ENCODE assay signal across 8 cellular contexts in genomic region chr20:63657937-63658748, GRCh38. TPM values are rescaled to one million over a fixed set of nuclear protein-coding genes. Genes with fewer than 3 reads are reported as not detected.
A peak's percentile ranks its signal among the peaks of the same experiment; 100 is the strongest.
DNase-seq lines count a peak whose midpoint lies in the region; ATAC-seq and TF ChIP-seq lines count a peak whose summit lies in the region.

Gene RTEL1, plus strand, starts transcription at chr20:63658312. Its CDS starts 1,091 bp downstream, at chr20:63659403.

- CTCF ChIA-PET in activated CD4-positive, alpha-beta memory T cell treated with anti-CD3 and anti-CD28 coated beads for 36 hours (lab: Charles Lee): interaction anchor here (0.8 to 1.6 kb wide), 9 partner anchors 11 to 323 kb away, joined by 3 to 11 read pairs (median 4); partner anchors contain the start of genes ARFRP1, GMEB2, PRPF6 and PTK6

- DNase-seq in CD1c-positive myeloid dendritic cell (ENCODE audit: extremely low spot score): peak; percentile 94
- peak; percentile 73 for DNase-seq in NCI-H82 treated with DMSO at 0.1 percent for 48 hours (lab: John Stamatoyannopoulos, UW; ENCODE audit: unreplicated experiment)
- DNase-seq in activated CD4-positive, alpha-beta memory T cell treated with anti-CD3 and anti-CD28 coated beads for 36 hours: peak; percentile 92
- DNase-seq in right lobe of liver: peak; percentile 94 to 95 (median 94)
- DNase-seq in stimulated activated CD4-positive, alpha-beta T cell treated with anti-CD3 and anti-CD28 coated beads, Interleukin-4, amount 100 ng/mL, for 4 hours: peak; percentile 82 to 85

- peaks cover 29% of the 10 kb centered on the region for H3K4me1 Mint-ChIP-seq in activated CD4-positive, alpha-beta memory T cell treated with anti-CD3 and anti-CD28 coated beads for 36 hours (ENCODE audit: low read depth)

- H3K4me3 ChIP-seq in duodenal mucosa (ENCODE audit: low read depth in 1 of 2, low read length in 2 of 2) (peak within 1 kb of the TSS; percentile 85 to 88), right lobe of liver (peak within 1 kb of the TSS; percentile 65 to 94 (median 68))

- intact Hi-C loops in activated CD4-positive, alpha-beta memory T cell treated with anti-CD3 and anti-CD28 coated beads for 36 hours (cut with micrococcal nuclease): loop anchor here (5.0 kb wide), 1 partner anchor 79 kb away; the partner anchor contains the start of genes LIME1 and SLC2A4RG
- intact Hi-C loops in right lobe of liver (cut with DNase I): no loop called here

- ATAC-seq in GM19397 (IDR thresholded peaks at IDR 0.05; ENCODE audit: unreplicated experiment) (peak; percentile 84), HG03565 (IDR thresholded peaks at IDR 0.05; ENCODE audit: unreplicated experiment) (peak; percentile 74), right lobe of liver (peak; percentile 94 to 98 (median 96))

- H3K9me3 ChIP-seq in duodenal mucosa (ENCODE audit: control insufficient read depth in 1 of 2, low read length in 2 of 2) (no peaks in the 10 kb centered on the region), right lobe of liver (no peaks in the 10 kb centered on the region)

- peaks cover 15% of the 10 kb centered on the region for H3K36me3 Mint-ChIP-seq in activated CD4-positive, alpha-beta memory T cell treated with anti-CD3 and anti-CD28 coated beads for 36 hours

- H3K27ac Mint-ChIP-seq in activated CD4-positive, alpha-beta memory T cell treated with anti-CD3 and anti-CD28 coated beads for 36 hours: peak within 1 kb of the TSS; percentile 93

- H3K9ac ChIP-seq in duodenal mucosa (ENCODE audit: low read depth in 1 of 2, low read length in 2 of 2): peak within 1 kb of the TSS; percentile 75 to 78

- 3% methylated on average over 8 of the region's 73 CpGs for WGBS in right lobe of liver (ENCODE audit: insufficient coverage, low coverage, low lambda C conversion rate, missing lambda C conversion rate)

- H3K27me3 ChIP-seq in duodenal mucosa (ENCODE audit: control insufficient read depth in 1 of 2, insufficient read depth in 2 of 2, low read length in 2 of 2): peaks cover 3 to 14% of the 10 kb centered on the region in 2 donors
- no peaks in the 10 kb centered on the region for H3K27me3 ChIP-seq in right lobe of liver

- peaks cover 7 to 24% of the 10 kb centered on the region in 2 donors for H3K4me1 ChIP-seq in duodenal mucosa (ENCODE audit: control insufficient read depth in 1 of 2, insufficient read depth in 2 of 2, low read length in 2 of 2)
- peaks cover 0 to 17% (median 6%) of the 10 kb centered on the region in 4 donors for H3K4me1 ChIP-seq in right lobe of liver

- H3K9me3 Mint-ChIP-seq in activated CD4-positive, alpha-beta memory T cell treated with anti-CD3 and anti-CD28 coated beads for 36 hours: no peaks in the 10 kb centered on the region

- H3K36me3 ChIP-seq in duodenal mucosa (ENCODE audit: control insufficient read depth in 1 of 2, insufficient read depth in 2 of 2, low read length in 2 of 2) (peaks cover 3 to 25% of the 10 kb centered on the region in 2 donors), right lobe of liver (peaks cover 0 to 11% (median 3%) of the 10 kb centered on the region in 4 donors)

- H3K27me3 Mint-ChIP-seq in activated CD4-positive, alpha-beta memory T cell treated with anti-CD3 and anti-CD28 coated beads for 36 hours: no peaks in the 10 kb centered on the region

- no peak for TF ChIP-seq POLR2A in right lobe of liver (IDR thresholded peaks at IDR 0.05)

- peak within 1 kb of the TSS; percentile 92 for H3K4me3 Mint-ChIP-seq in activated CD4-positive, alpha-beta memory T cell treated with anti-CD3 and anti-CD28 coated beads for 36 hours

- no peak for TF ChIP-seq CTCF in right lobe of liver (IDR thresholded peaks at IDR 0.05)

- H3K27ac ChIP-seq in duodenal mucosa (ENCODE audit: low read depth, low read length) (peak within 1 kb of the TSS; percentile 75), right lobe of liver (peak within 1 kb of the TSS; percentile 65 to 83 (median 81))

- POLR2A ChIA-PET in activated CD4-positive, alpha-beta memory T cell treated with anti-CD3 and anti-CD28 coated beads for 36 hours (lab: Charles Lee): interaction anchor here (0.9 to 2.0 kb wide), 5 partner anchors 12 to 207 kb away, joined by 3 to 17 read pairs (median 3); partner anchors contain the start of genes GMEB2 and TPD52L2

RNA-seq across cellular contexts. Expression of gene RTEL1, which starts in this region (rescaled TPM):
- 10 to 100 TPM; 38.0 to 38.3 TPM for total RNA-seq in activated CD4-positive, alpha-beta memory T cell treated with anti-CD3 and anti-CD28 coated beads for 36 hours
- total RNA-seq in right lobe of liver: 10 to 100 TPM in 5 of 6 experiments, 1 to 10 TPM in 1; 9.6 to 16.3 (median 12.4) TPM

Comparison
In these comparisons a context has a peak if more than half of its experiments do, and no peak if none do; other contexts are left out.
1. Peak in every context shown above with its lines: DNase-seq, ATAC-seq, H3K4me3 ChIP-seq and H3K27ac ChIP-seq.